In genomic region chr13:32582991-32583390, GRCh38 we compare ENCODE assay signal across 34 cellular contexts.
"Had no signal": no experiment of that assay in that cellular context is flagged by ENCODE, and none has a peak within 500 bp of the region (broad histone marks: within the 10 kb centered on the region; RNA-seq: fewer than 3 reads in every experiment).

No MANE protein-coding gene starts in this region.

- H3K36me3 ChIP-seq: MG63 had no signal

- H3K27ac ChIP-seq: KMS-11 had no signal

- DNase-seq: Karpas-422, Kasumi-1, MG63, MM.1S, MV-4-11, NCI-H1048, NCI-H1092, NCI-H1092 treated with DMSO at 0.1 percent for 48 hours, NCI-H1105, NCI-H1105 treated with DMSO at 0.1 percent for 48 hours, NCI-H1417, NCI-H1417 treated with DMSO at 0.1 percent for 48 hours, NCI-H1436, NCI-H1436 treated with DMSO at 0.1 percent for 48 hours, NCI-H146, NCI-H1694, NCI-H1694 treated with DMSO at 0.1 percent for 48 hours, NCI-H187, NCI-H187 treated with DMSO at 0.1 percent for 48 hours, NCI-H1930, NCI-H2029, NCI-H2029 treated with DMSO at 0.1 percent for 48 hours, NCI-H2081, NCI-H2081 treated with DMSO at 0.1 percent for 48 hours, NCI-H2107, NCI-H2171, NCI-H2171 treated with DMSO at 0.1 percent for 48 hours, NCI-H2227 treated with DMSO at 0.1 percent for 48 hours, NCI-H226, NCI-H345, NCI-H446, NCI-H446 treated with DMSO at 0.1 percent for 48 hours, NCI-H510A had no signal

- H3K27me3 ChIP-seq: MG63 had no signal

- H3K4me2 ChIP-seq: KMS-11 had no signal

- H3K9ac ChIP-seq: KMS-11 had no signal

- H3K4me3 ChIP-seq: MG63 had no signal
